Comparison of ENCODE assay signal across 17 cellular contexts in genomic region chr14:96130391-96130790, GRCh38.
"Had no signal": no experiment of that assay in that cellular context is flagged by ENCODE, and none has a peak within 500 bp of the region (broad histone marks: within the 10 kb centered on the region; RNA-seq: fewer than 3 reads in every experiment).

No MANE protein-coding gene starts in this region.

- ATAC-seq: left colon; left ventricle myocardium superior; naive thymus-derived CD4-positive, alpha-beta T cell; sciatic nerve; stimulated activated memory B cell treated with anti-CD40 and anti-IgM and Interleukin-4, amounts not matched to agents 10 μg/mL and 1 μg/mL and 100 μg/mL, for 72 hours had no signal

- H3K4me3 ChIP-seq: lung, spleen, tibial artery had no signal

- H3K4me3 Mint-ChIP-seq: immature natural killer cell; nephron progenitor cell; stimulated activated memory B cell treated with anti-CD40 and anti-IgM and Interleukin-4, amounts not matched to agents 10 μg/mL and 1 μg/mL and 100 μg/mL, for 72 hours; stimulated activated naive CD8-positive, alpha-beta T cell treated with anti-CD3 and anti-CD28 coated beads, Interleukin-15, Interleukin-2, amounts not matched to agents 100 ng/mL and 50 ng/mL, for 24 hours had no signal

- H3K27ac Mint-ChIP-seq: immature natural killer cell; nephron progenitor cell; stimulated activated memory B cell treated with anti-CD40 and anti-IgM and Interleukin-4, amounts not matched to agents 10 μg/mL and 1 μg/mL and 100 μg/mL, for 72 hours; stimulated activated naive CD8-positive, alpha-beta T cell treated with anti-CD3 and anti-CD28 coated beads, Interleukin-15, Interleukin-2, amounts not matched to agents 100 ng/mL and 50 ng/mL, for 24 hours had no signal

- H3K27ac ChIP-seq: foreskin keratinocyte, tibial artery had no signal

- DNase-seq: dermis blood vessel endothelial cell; immature natural killer cell; left colon; left ventricle myocardium superior; naive thymus-derived CD4-positive, alpha-beta T cell; nephron progenitor cell; posterior cingulate gyrus; spleen; stimulated activated CD4-positive, alpha-beta T cell treated with anti-CD3 and anti-CD28 coated beads, Interleukin-15, amount 100 ng/mL, for 24 hours; stimulated activated CD4-positive, alpha-beta T cell treated with anti-CD3 and anti-CD28 coated beads, Interleukin-1b, Interleukin-23, amount 100 ng/mL, for 48 hours; stimulated activated CD4-positive, alpha-beta T cell treated with anti-CD3 and anti-CD28 coated beads, Interleukin-4, amount 100 ng/mL, for 24 hours; tibial artery had no signal

- H3K36me3 Mint-ChIP-seq: immature natural killer cell; stimulated activated memory B cell treated with anti-CD40 and anti-IgM and Interleukin-4, amounts not matched to agents 10 μg/mL and 1 μg/mL and 100 μg/mL, for 72 hours had no signal

- H3K4me1 ChIP-seq: foreskin keratinocyte, tibial artery had no signal

- H3K9me3 Mint-ChIP-seq: immature natural killer cell; nephron progenitor cell; stimulated activated naive CD8-positive, alpha-beta T cell treated with anti-CD3 and anti-CD28 coated beads, Interleukin-15, Interleukin-2, amounts not matched to agents 100 ng/mL and 50 ng/mL, for 24 hours had no signal

- H3K36me3 ChIP-seq: spleen, tibial artery had no signal

- H3K9me3 ChIP-seq: spleen, tibial artery had no signal
